ENCODE assay signal across 23 cellular contexts in the genomic region with DNA sequence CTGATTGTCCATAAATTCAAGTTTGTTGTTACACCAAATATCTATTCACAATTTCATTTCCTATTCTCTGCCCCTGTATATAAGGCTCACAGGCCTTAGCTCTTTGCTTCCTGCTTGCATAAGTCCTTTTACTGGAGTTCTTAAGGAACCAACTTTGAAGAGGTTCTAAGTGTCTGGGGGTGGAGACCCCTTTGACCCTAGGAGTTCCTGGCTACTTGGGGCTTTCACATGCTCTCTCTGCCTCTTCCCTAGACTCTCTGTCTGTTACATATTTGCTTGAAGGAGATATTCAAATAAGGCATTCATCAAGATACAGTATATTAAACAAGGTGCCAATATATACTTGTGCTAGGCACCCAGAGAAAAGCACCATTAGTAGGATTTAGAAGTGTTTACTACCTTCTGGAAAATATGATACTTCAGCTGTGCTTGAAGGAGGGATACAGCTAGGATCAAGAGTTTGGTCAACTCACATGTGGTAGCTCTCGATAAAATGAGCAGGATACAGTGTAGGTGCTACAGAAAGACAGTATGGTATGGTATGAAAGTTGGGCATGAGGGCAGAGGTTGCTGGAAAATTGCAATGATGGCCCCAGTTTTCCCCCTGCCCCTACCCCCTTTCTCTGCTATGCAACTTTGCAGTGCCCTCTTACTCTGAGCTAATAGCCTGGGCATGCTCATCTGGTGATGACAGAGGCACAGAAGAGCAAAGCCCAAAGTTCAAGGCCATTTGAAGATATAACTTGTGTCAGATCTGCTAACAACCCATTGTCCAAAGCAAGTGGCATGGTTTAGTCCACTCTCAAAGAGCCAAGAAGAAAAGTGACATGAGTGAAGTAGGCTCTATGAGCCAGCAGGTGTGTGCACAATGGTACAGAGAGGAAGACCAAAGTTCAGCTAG.
"Had no signal": no experiment of that assay in that cellular context is flagged by ENCODE, and none has a peak within 500 bp of the region (broad histone marks: within the 10 kb centered on the region; RNA-seq: fewer than 3 reads in every experiment).

No MANE protein-coding gene starts in this region.

- H3K27ac ChIP-seq: KMS-11, PC-9, Peyer's patch, SJSA1, SK-N-MC had no signal

- H3K36me3 ChIP-seq: Peyer's patch, SJSA1 had no signal

- H3K4me1 ChIP-seq: Peyer's patch, SJSA1 had no signal

- DNase-seq: Kasumi-1, MM.1S, NCI-H1092 treated with DMSO at 0.1 percent for 48 hours, NCI-H1436, NCI-H187, NCI-H2029, NCI-H2081 treated with DMSO at 0.1 percent for 48 hours, NCI-H2171, NCI-H226, NCI-H510A, NCI-H524 treated with DMSO at 0.1 percent for 48 hours, NCI-H69, NCI-H774, OCI-M1, PC-9, Peyer's patch, Right ventricle myocardium superior, RPMI8226, SIG-M5 had no signal

- FAIRE-seq: K562 had no signal

- H3K4me3 ChIP-seq: K562, PC-9, Peyer's patch, SJSA1, SK-N-MC had no signal

- H3K27me3 ChIP-seq: Peyer's patch, SJSA1 had no signal

- ATAC-seq: K562 had no signal

- H3K9me3 ChIP-seq: Peyer's patch, SJSA1 had no signal
